ENCODE assay signal across 11 cellular contexts in the genomic region with DNA sequence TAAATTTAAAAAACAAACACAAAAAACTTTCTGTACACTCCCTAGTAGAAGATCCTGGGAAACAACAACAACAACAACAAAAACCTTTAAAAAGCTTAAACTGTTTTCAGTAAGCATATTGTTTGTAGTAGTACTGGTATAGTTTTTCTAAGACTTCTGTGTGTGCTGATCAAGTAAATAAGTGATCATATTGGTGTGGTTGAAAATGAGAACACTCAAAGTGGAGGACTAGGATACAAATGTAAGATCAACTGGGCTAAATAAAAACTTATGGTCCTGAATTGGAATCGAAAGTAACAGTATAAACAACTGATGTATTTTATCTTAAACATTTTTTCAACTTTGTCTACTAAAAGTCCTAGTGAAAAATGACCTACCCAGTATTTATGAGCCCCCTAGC.
"Had no signal": no experiment of that assay in that cellular context is flagged by ENCODE, and none has a peak within 500 bp of the region (broad histone marks: within the 10 kb centered on the region; RNA-seq: fewer than 3 reads in every experiment).

No MANE protein-coding gene starts in this region.

- ATAC-seq: heart left ventricle; left colon; naive thymus-derived CD4-positive, alpha-beta T cell had no signal

- H3K36me3 ChIP-seq: colonic mucosa, heart left ventricle had no signal

- H3K4me3 ChIP-seq: colonic mucosa, heart left ventricle, lung, skin epidermis had no signal

- H3K9me3 ChIP-seq: colonic mucosa had no signal

- H3K27ac ChIP-seq: colonic mucosa, heart left ventricle, skin epidermis had no signal

- H3K27me3 Mint-ChIP-seq: naive thymus-derived CD4-positive, alpha-beta T cell had no signal

- DNase-seq: activated naive CD4-positive, alpha-beta T cell treated with Interleukin-2 at 50 U/mL for 16 hours; colonic mucosa; effector CD4-positive, alpha-beta T cell; heart left ventricle; left colon; naive thymus-derived CD4-positive, alpha-beta T cell; substantia nigra; T-helper 9 cell; trophoblast cell had no signal

- H3K4me1 ChIP-seq: heart left ventricle had no signal
